Comparison of ENCODE assay signal across 25 cellular contexts in the genomic region with DNA sequence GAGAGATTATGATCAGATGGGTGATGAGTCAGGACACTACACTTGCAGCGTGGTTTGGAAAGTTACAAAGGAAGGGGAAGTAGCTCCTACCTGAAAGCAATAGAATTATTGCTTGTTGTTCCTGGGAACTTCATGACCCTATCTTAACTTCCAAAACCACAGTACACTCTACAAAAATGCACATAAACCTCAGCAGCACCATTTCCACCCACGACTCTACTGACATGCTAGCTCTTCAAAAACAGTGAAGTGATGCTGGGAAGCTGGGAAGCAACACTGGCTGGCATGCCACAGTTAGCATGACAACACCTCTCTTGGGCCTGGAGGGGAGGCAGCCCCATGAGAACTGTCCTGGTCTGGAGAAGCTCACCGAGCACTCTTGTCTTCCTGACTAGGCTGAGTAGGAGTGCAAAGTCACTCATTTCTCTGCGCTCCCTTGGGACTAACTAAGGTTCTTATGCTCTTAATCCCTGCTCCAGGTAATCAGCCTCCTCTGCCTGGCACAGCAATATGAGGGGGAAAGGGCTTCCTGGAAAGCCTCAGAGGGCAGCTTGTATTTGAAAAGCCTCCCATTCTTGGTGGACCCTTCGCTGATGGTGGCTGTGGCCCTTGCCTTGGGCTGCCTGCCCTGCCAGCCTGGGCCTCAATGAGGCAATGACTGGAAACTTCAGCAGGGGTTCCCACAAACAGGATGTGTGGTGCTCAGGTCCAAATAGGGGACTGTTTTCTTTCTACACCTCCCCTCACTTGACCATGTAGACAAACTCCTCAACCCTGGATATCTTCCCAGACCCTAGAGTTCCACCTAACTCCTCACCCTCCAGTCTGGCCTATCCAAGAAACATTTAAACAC. TPM values are rescaled to one million over a fixed set of nuclear protein-coding genes. Genes with fewer than 3 reads are reported as not detected.
DNase-seq lines count a peak whose midpoint lies in the region; TF ChIP-seq lines count a peak whose summit lies in the region.
"Had no signal": no experiment of that assay in that cellular context is flagged by ENCODE, and none has a peak within 500 bp of the region (broad histone marks: within the 10 kb centered on the region; RNA-seq: fewer than 3 reads in every experiment).

No MANE protein-coding gene starts in this region.

- WGBS in spleen, 5 donors, result 59 to 80% (median 74%) methylated on average over 4 to 5 of the region's 5 CpGs
- WGBS in testis, 2 donors, result 90 to 92% methylated on average over 4 to 5 of the region's 5 CpGs

- H3K27ac ChIP-seq in spleen (no peak overlapping the region), testis (no peak overlapping the region)
- H3K27ac ChIP-seq: brain microvascular endothelial cell, psoas muscle, upper lobe of left lung had no signal

- intact Hi-C loops in spleen (cut with DNase I; ENCODE audit: low total_unique reads), result no loop called here
- intact Hi-C loops in testis (cut with DNase I; ENCODE audit: low total_unique reads), result no loop called here

- H3K9me3 ChIP-seq in spleen (no peaks in the 10 kb centered on the region), testis (no peaks in the 10 kb centered on the region)
- H3K9me3 ChIP-seq: psoas muscle, upper lobe of left lung had no signal

- H3K36me3 ChIP-seq in spleen (no peaks in the 10 kb centered on the region), testis (ENCODE audit: low read depth, missing control alignments) (no peaks in the 10 kb centered on the region)
- H3K36me3 ChIP-seq: brain microvascular endothelial cell, upper lobe of left lung had no signal

- H3K4me1 ChIP-seq in spleen, result peaks cover 0 to 9% (median 3%) of the 10 kb centered on the region in 6 donors
- H3K4me1 ChIP-seq in testis, result peaks cover 1% of the 10 kb centered on the region
- H3K4me1 ChIP-seq: psoas muscle had no signal

- DNase-seq in activated effector memory CD4-positive, alpha-beta T cell treated with anti-CD3 and anti-CD28 coated beads, Interleukin-2, amount 50 U/mL, for 16 hours, result peak; percentile 24
- no peak for DNase-seq in activated effector memory CD4-positive, alpha-beta T cell treated with Interleukin-2 at 50 U/mL for 16 hours
- peak; percentile 22 for DNase-seq in MV-4-11 (lab: John Stamatoyannopoulos, UW)
- peak; percentile 1 for DNase-seq in astrocyte of the spinal cord (ENCODE audit: low read depth, low spot score)
- DNase-seq in spleen, result peak; percentile 27
- no peak for DNase-seq in testis
- DNase-seq in NCI-H510A treated with DMSO at 0.1 percent for 48 hours (lab: John Stamatoyannopoulos, UW), result no peak
- DNase-seq in NCI-H2196 (lab: John Stamatoyannopoulos, UW; ENCODE audit: unreplicated experiment), result no peak
- DNase-seq: activated naive CD4-positive, alpha-beta T cell treated with anti-CD3 and anti-CD28 coated beads, Interleukin-2, amount 10 ng/mL, durations not matched to agents 7 days and 5 days; brain microvascular endothelial cell; CD4-positive, alpha-beta T cell; dermis blood vessel endothelial cell; DMS79 treated with DMSO at 0.1 percent for 48 hours; HCEC 1CT; head of caudate nucleus; NCI-H1694; nephron progenitor cell; OCI-M1; psoas muscle; stimulated activated naive CD4-positive, alpha-beta T cell treated with Interleukin-2 at 50 U/mL for 16 hours had no signal

- TF ChIP-seq CTCF in astrocyte of the spinal cord (IDR thresholded peaks at IDR 0.05; ENCODE audit: low read depth, low read length) (no peak), spleen (IDR thresholded peaks at IDR 0.05 in 8 of 11, conservative IDR thresholded peaks at IDR 0.05 in 3 of 11) (no peak), testis (IDR thresholded peaks at IDR 0.05) (no peak)

- H3K4me3 ChIP-seq in astrocyte of the spinal cord (ENCODE audit: low read depth, low read length) (no peak overlapping the region), spleen (no peak overlapping the region), testis (no peak overlapping the region)
- H3K4me3 ChIP-seq: psoas muscle, upper lobe of left lung had no signal

- in situ Hi-C loops in astrocyte of the spinal cord (cut with HindIII; ENCODE audit: low sequenced_read_pairs), result no loop called here

- peaks cover 0 to 29% (median 10%) of the 10 kb centered on the region in 7 donors for H3K27me3 ChIP-seq in spleen (replicated peaks in 1 of 7)
- H3K27me3 ChIP-seq in testis, result no peaks in the 10 kb centered on the region

- TF ChIP-seq POLR2A in spleen (IDR thresholded peaks at IDR 0.05) (no peak), testis (IDR thresholded peaks at IDR 0.05) (no peak)

RNA-seq across cellular contexts. Expression of a gene that starts 1.2 kb away (rescaled TPM):
- total RNA-seq in spleen, result not detected
- polyA plus RNA-seq in spleen, result not detected
- total RNA-seq in testis, result not detected
- not detected for polyA plus RNA-seq in testis (ENCODE audit: insufficient read depth, low read depth, low replicate concordance)
- total RNA-seq: CD4-positive, alpha-beta T cell; dermis blood vessel endothelial cell; HT-29; LHCN-M2; NCI-H460; psoas muscle; upper lobe of left lung had no signal
- polyA plus RNA-seq: psoas muscle had no signal

RNA-seq across cellular contexts. Expression of a gene that starts 17.6 kb away (rescaled TPM):
- total RNA-seq in spleen (not detected), testis (not detected)
- polyA plus RNA-seq in spleen (not detected), testis (ENCODE audit: insufficient read depth, low read depth, low replicate concordance) (not detected)
- total RNA-seq: CD4-positive, alpha-beta T cell; dermis blood vessel endothelial cell; HT-29; LHCN-M2; mesothelial cell of epicardium; NCI-H460; psoas muscle; upper lobe of left lung had no signal
- polyA plus RNA-seq: psoas muscle had no signal

RNA-seq across cellular contexts. Expression of a gene that starts 19.2 kb away (rescaled TPM):
- total RNA-seq in spleen, result under 1 TPM in 1 of 7 donors, not detected in 6; 0.37 TPM
- 1 to 10 TPM in 2 of 3 donors, under 1 TPM in 1; 0.55 to 3.4 (median 1.4) TPM for polyA plus RNA-seq in spleen
- under 1 TPM in 1 of 2 donors, not detected in 1; 0.19 TPM for total RNA-seq in testis
- not detected for polyA plus RNA-seq in testis (ENCODE audit: insufficient read depth, low read depth, low replicate concordance)
- total RNA-seq: CD4-positive, alpha-beta T cell; dermis blood vessel endothelial cell; HT-29; LHCN-M2; NCI-H460 had no signal

RNA-seq across cellular contexts. Expression of a gene that starts 39.4 kb away (rescaled TPM):
- total RNA-seq in spleen (under 1 TPM in 1 of 7 donors, not detected in 6; 0.37 TPM), testis (under 1 TPM; 0.19 to 0.24 TPM)
- polyA plus RNA-seq in spleen (under 1 TPM in 2 of 3 donors, not detected in 1; 0.15 to 0.19 TPM), testis (ENCODE audit: insufficient read depth, low read depth, low replicate concordance) (not detected)
- total RNA-seq: CD4-positive, alpha-beta T cell; dermis blood vessel endothelial cell; HT-29; LHCN-M2; mesothelial cell of epicardium; NCI-H460; psoas muscle had no signal

RNA-seq across cellular contexts. Expression of a gene that starts 54.1 kb away (rescaled TPM):
- total RNA-seq in spleen, result not detected
- under 1 TPM in 2 of 3 donors, not detected in 1; 0.24 to 0.83 TPM for polyA plus RNA-seq in spleen
- 1 to 10 TPM in 1 of 2 donors, under 1 TPM in 1; 0.93 to 1.1 TPM for total RNA-seq in testis
- 0.99 TPM for polyA plus RNA-seq in testis (ENCODE audit: insufficient read depth, low read depth, low replicate concordance)
- total RNA-seq: CD4-positive, alpha-beta T cell; dermis blood vessel endothelial cell; HT-29; LHCN-M2; mesothelial cell of epicardium; NCI-H460; psoas muscle had no signal

Comparison
In these comparisons a context has a peak if more than half of its experiments do, and no peak if none do; other contexts are left out.
1. DNase-seq: peak in activated effector memory CD4-positive, alpha-beta T cell treated with anti-CD3 and anti-CD28 coated beads, Interleukin-2, amount 50 U/mL, for 16 hours (single experiment), MV-4-11 (single experiment), astrocyte of the spinal cord (single experiment) and spleen (single experiment); none in activated effector memory CD4-positive, alpha-beta T cell treated with Interleukin-2 at 50 U/mL for 16 hours (single experiment), testis (single experiment), NCI-H510A treated with DMSO at 0.1 percent for 48 hours (single experiment) and NCI-H2196 (single experiment).